In the genomic region with DNA sequence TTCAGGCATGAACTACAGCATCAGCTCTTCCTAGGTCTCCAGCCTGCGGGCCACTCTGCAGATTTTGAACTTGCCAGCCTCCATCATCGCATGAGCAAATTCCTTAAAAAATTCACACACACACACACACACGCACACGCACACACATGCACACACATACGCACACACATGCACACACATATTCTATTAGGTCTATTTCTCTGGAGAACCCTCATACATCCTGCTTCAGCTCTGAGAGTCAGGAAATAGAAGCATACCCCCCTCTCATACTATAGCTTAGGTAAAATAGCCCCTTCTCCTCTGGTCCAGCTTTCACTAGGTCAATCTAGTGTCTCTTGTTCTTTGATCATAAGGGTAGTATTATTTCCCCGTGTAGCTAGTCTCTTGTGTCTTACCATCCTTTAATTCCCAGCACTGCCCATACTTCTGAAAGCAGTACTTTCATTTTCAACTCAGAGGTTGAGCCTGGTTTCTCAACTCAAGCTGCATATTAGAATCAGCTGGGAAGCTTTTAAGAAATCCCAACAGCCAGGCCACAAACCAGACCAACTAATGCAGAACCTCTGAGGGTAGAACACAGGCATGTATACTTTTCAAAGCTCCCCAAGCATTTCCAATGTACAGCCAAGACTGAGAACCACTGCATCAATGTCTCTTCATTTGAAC, we compare ENCODE assay signal across 1 cellular context.
A peak's percentile ranks its signal among the peaks of the same experiment; 100 is the strongest.
TF ChIP-seq lines count a peak whose summit lies in the region.

No MANE protein-coding gene starts in this region.

TF ChIP-seq in GM12878, 131 proteins besides CTCF, POLR2A, EP300 and RAD21:
- TF ChIP-seq, protein P1, sequence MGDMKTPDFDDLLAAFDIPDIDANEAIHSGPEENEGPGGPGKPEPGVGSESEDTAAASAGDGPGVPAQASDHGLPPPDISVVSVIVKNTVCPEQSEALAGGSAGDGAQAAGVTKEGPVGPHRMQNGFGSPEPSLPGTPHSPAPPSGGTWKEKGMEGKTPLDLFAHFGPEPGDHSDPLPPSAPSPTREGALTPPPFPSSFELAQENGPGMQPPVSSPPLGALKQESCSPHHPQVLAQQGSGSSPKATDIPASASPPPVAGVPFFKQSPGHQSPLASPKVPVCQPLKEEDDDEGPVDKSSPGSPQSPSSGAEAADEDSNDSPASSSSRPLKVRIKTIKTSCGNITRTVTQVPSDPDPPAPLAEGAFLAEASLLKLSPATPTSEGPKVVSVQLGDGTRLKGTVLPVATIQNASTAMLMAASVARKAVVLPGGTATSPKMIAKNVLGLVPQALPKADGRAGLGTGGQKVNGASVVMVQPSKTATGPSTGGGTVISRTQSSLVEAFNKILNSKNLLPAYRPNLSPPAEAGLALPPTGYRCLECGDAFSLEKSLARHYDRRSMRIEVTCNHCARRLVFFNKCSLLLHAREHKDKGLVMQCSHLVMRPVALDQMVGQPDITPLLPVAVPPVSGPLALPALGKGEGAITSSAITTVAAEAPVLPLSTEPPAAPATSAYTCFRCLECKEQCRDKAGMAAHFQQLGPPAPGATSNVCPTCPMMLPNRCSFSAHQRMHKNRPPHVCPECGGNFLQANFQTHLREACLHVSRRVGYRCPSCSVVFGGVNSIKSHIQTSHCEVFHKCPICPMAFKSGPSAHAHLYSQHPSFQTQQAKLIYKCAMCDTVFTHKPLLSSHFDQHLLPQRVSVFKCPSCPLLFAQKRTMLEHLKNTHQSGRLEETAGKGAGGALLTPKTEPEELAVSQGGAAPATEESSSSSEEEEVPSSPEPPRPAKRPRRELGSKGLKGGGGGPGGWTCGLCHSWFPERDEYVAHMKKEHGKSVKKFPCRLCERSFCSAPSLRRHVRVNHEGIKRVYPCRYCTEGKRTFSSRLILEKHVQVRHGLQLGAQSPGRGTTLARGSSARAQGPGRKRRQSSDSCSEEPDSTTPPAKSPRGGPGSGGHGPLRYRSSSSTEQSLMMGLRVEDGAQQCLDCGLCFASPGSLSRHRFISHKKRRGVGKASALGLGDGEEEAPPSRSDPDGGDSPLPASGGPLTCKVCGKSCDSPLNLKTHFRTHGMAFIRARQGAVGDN (IDR thresholded peaks at IDR 0.05) = no peak; the same call in 1 of the 2 replicates
- TF ChIP-seq GABPA (IDR thresholded peaks at IDR 0.05; ENCODE audit: low read depth) = no peak
- peak; percentile 61 for TF ChIP-seq ATF2 (IDR thresholded peaks at IDR 0.05; ENCODE audit: low read length)
- no peak for TF ChIP-seq MEF2A (IDR thresholded peaks at IDR 0.05; ENCODE audit: insufficient read depth, low read depth, low read length)
- TF ChIP-seq POU2F2 (IDR thresholded peaks at IDR 0.05; ENCODE audit: borderline replicate concordance, low read depth, low read length) = peak; percentile 15; the same call in 1 of the 3 replicates
- TF ChIP-seq IKZF1 (conservative IDR thresholded peaks at IDR 0.05) = peak; percentile 49
- TF ChIP-seq HSF1 (IDR thresholded peaks at IDR 0.05; ENCODE audit: low read depth, low read length) = no peak
- no peak for TF ChIP-seq TCF12 (IDR thresholded peaks at IDR 0.05; ENCODE audit: low read depth, low read length)
- no peak for TF ChIP-seq DPF2 (IDR thresholded peaks at IDR 0.05)
- TF ChIP-seq ASH2L (IDR thresholded peaks at IDR 0.05; ENCODE audit: borderline replicate concordance, low read depth) = no peak
- TF ChIP-seq MXI1 (IDR thresholded peaks at IDR 0.05; ENCODE audit: low read depth, low read length) = no peak
- TF ChIP-seq CBX5 (IDR thresholded peaks at IDR 0.05; ENCODE audit: low read depth) = 0 out of 2 replicates have a peak, but pooled peaks have one; percentile 43
- no peak for TF ChIP-seq PBX3 (IDR thresholded peaks at IDR 0.05; ENCODE audit: insufficient replicate concordance, low read depth, low read length)
- no peak for TF ChIP-seq EED (IDR thresholded peaks at IDR 0.05; ENCODE audit: low read depth)
- TF ChIP-seq MEF2B (IDR thresholded peaks at IDR 0.05; ENCODE audit: partially characterized antibody, poor library complexity, severe bottlenecking) = peak; percentile 75
- TF ChIP-seq, protein P2, sequence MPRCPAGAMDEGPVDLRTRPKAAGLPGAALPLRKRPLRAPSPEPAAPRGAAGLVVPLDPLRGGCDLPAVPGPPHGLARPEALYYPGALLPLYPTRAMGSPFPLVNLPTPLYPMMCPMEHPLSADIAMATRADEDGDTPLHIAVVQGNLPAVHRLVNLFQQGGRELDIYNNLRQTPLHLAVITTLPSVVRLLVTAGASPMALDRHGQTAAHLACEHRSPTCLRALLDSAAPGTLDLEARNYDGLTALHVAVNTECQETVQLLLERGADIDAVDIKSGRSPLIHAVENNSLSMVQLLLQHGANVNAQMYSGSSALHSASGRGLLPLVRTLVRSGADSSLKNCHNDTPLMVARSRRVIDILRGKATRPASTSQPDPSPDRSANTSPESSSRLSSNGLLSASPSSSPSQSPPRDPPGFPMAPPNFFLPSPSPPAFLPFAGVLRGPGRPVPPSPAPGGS (IDR thresholded peaks at IDR 0.05; ENCODE audit: borderline replicate concordance, insufficient read depth, low read depth, low read length, poor library complexity, severe bottlenecking) = peak; percentile 61
- peak; percentile 32; the same call in 1 of the 2 replicates for TF ChIP-seq MTA2 (IDR thresholded peaks at IDR 0.05; ENCODE audit: low read depth)
- TF ChIP-seq ZNF217 (IDR thresholded peaks at IDR 0.05) = peak; percentile 15; the same call in 1 of the 2 replicates
- TF ChIP-seq SMARCA5 (IDR thresholded peaks at IDR 0.05) = no peak
- TF ChIP-seq NR2F1 (conservative IDR thresholded peaks at IDR 0.05) = no peak
- peak; percentile 55; the same call in 1 of the 2 replicates for TF ChIP-seq RUNX3 (IDR thresholded peaks at IDR 0.05; ENCODE audit: low read length)
- TF ChIP-seq NBN (IDR thresholded peaks at IDR 0.05) = peak; percentile 38; the same call in 1 of the 2 replicates
- TF ChIP-seq TAF1 (IDR thresholded peaks at IDR 0.05; ENCODE audit: borderline replicate concordance, low read depth, low read length) = 0 out of 2 replicates have a peak, but pooled peaks have one; percentile 15
- TF ChIP-seq RELB (IDR thresholded peaks at IDR 0.05; ENCODE audit: low read depth) = peak; percentile 52; the same call in 1 of the 2 replicates
- no peak for TF ChIP-seq ZBED1 (IDR thresholded peaks at IDR 0.05; ENCODE audit: borderline replicate concordance)
- no peak for TF ChIP-seq NFIC (IDR thresholded peaks at IDR 0.05; ENCODE audit: low read depth, low read length)
- TF ChIP-seq, protein P3, sequence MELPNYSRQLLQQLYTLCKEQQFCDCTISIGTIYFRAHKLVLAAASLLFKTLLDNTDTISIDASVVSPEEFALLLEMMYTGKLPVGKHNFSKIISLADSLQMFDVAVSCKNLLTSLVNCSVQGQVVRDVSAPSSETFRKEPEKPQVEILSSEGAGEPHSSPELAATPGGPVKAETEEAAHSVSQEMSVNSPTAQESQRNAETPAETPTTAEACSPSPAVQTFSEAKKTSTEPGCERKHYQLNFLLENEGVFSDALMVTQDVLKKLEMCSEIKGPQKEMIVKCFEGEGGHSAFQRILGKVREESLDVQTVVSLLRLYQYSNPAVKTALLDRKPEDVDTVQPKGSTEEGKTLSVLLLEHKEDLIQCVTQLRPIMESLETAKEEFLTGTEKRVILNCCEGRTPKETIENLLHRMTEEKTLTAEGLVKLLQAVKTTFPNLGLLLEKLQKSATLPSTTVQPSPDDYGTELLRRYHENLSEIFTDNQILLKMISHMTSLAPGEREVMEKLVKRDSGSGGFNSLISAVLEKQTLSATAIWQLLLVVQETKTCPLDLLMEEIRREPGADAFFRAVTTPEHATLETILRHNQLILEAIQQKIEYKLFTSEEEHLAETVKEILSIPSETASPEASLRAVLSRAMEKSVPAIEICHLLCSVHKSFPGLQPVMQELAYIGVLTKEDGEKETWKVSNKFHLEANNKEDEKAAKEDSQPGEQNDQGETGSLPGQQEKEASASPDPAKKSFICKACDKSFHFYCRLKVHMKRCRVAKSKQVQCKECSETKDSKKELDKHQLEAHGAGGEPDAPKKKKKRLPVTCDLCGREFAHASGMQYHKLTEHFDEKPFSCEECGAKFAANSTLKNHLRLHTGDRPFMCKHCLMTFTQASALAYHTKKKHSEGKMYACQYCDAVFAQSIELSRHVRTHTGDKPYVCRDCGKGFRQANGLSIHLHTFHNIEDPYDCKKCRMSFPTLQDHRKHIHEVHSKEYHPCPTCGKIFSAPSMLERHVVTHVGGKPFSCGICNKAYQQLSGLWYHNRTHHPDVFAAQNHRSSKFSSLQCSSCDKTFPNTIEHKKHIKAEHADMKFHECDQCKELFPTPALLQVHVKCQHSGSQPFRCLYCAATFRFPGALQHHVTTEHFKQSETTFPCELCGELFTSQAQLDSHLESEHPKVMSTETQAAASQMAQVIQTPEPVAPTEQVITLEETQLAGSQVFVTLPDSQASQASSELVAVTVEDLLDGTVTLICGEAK (IDR thresholded peaks at IDR 0.05; ENCODE audit: borderline replicate concordance) = no peak
- no peak for TF ChIP-seq ZNF622 (IDR thresholded peaks at IDR 0.05)
- TF ChIP-seq IKZF2 (IDR thresholded peaks at IDR 0.05) = peak; percentile 48 to 64; a peak in 3 of 4 replicates
- TF ChIP-seq TCF7 (IDR thresholded peaks at IDR 0.05; ENCODE audit: borderline replicate concordance) = no peak
- TF ChIP-seq TARDBP (IDR thresholded peaks at IDR 0.05; ENCODE audit: borderline replicate concordance) = no peak
- no peak for TF ChIP-seq NFYA (IDR thresholded peaks at IDR 0.05; ENCODE audit: borderline replicate concordance, low read depth, low read length)
- peak; percentile 57; the same call in 1 of the 2 replicates for TF ChIP-seq HDGF (IDR thresholded peaks at IDR 0.05)
- TF ChIP-seq PAX8 (IDR thresholded peaks at IDR 0.05) = 0 out of 2 replicates have a peak, but pooled peaks have one; percentile 31
- TF ChIP-seq IRF4 (IDR thresholded peaks at IDR 0.05; ENCODE audit: low read depth, low read length) = 0 out of 2 replicates have a peak, but pooled peaks have one; percentile 21
- TF ChIP-seq CREB1 (IDR thresholded peaks at IDR 0.05; ENCODE audit: low read depth) = no peak
- no peak for TF ChIP-seq ZNF207 (IDR thresholded peaks at IDR 0.05; ENCODE audit: borderline replicate concordance)
- peak; percentile 94 for TF ChIP-seq MLLT1 (IDR thresholded peaks at IDR 0.05)
- 0 out of 2 replicates have a peak, but pooled peaks have one; percentile 13 for TF ChIP-seq RB1 (IDR thresholded peaks at IDR 0.05; ENCODE audit: borderline replicate concordance)
- TF ChIP-seq ESRRA (IDR thresholded peaks at IDR 0.05; ENCODE audit: low read length) = no peak
